8 cellular contexts compared by ENCODE assay signal in the genomic region with DNA sequence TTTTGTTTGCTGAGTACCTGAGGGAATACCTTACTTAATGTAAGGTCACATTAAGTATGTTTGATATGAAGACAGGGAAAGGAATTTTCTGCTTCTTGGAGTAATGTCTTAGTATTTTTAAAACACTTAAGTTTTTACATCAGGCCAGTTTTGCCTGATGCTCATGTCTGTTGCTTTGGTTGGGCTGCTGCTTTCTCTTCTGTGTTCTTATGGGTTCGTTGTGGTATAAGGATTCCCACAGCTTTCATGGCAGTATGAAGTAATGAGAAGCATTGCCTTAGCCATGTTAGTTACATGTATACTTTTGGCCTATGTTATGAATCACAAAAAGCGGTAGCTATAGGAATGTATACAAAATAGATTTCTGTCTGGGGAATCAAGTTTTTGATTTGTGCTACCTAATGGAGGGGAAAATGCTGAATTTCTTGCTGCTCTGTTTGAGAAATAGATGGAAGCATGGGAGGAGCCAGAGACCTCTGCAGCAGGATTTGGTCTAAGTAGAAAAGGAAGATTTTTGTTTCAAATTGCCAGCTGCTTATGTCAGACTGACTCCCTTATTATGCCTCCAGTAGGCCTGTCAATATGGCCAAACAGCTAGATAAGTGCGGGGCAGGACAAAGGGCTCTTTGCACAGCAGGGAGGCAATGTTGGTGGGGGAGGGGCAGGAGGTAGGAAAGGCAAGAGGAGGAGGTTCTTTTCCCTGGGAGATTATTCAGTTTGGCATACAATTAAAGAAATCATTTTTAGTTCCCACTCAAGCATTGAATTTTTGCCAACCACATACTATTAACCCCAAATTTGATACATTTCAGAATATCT. TPM values are rescaled to one million over a fixed set of nuclear protein-coding genes. Genes with fewer than 3 reads are reported as not detected.
DNase-seq lines count a peak whose midpoint lies in the region; ATAC-seq and TF ChIP-seq lines count a peak whose summit lies in the region.

No MANE protein-coding gene starts in this region.

- DNase-seq in DMS153 treated with DMSO at 0.1 percent for 48 hours (lab: John Stamatoyannopoulos, UW; ENCODE audit: unreplicated experiment) (peak; percentile 7), NCI-H146 treated with DMSO at 0.1 percent for 48 hours (lab: John Stamatoyannopoulos, UW; ENCODE audit: unreplicated experiment) (peak; percentile 45), left lobe of liver (ENCODE audit: low spot score) (peak; percentile 72), NCI-H1694 treated with DMSO at 0.1 percent for 48 hours (lab: John Stamatoyannopoulos, UW) (no peak), activated gamma-delta T cell treated with Interleukin-2 at 50 U/mL for 16 hours (no peak)
- no peak for DNase-seq in activated CD4-positive, alpha-beta T cell treated with anti-CD3 and anti-CD28 coated beads for 48 hours

- peaks cover 0 to 4% (median 0%) of the 10 kb centered on the region in 5 experiments for H3K9me3 Mint-ChIP-seq in brain

- H3K4me1 Mint-ChIP-seq in brain, result peaks cover 83% of the 10 kb centered on the region

- H3K27ac Mint-ChIP-seq in brain, result peak overlapping the region; percentile 92 to 99 (median 95)

- peaks cover 7% of the 10 kb centered on the region for H3K27me3 Mint-ChIP-seq in brain

- peaks cover 22% of the 10 kb centered on the region for H3K36me3 Mint-ChIP-seq in brain

- no peak for TF ChIP-seq CTCF in brain (conservative IDR thresholded peaks at IDR 0.05)

- H3K4me3 Mint-ChIP-seq in brain, result peak overlapping the region; percentile 86 to 99 (median 95)

- peak; percentile 75 for ATAC-seq in left lobe of liver
- no peak for ATAC-seq in HG02852 (IDR thresholded peaks at IDR 0.05; ENCODE audit: unreplicated experiment)

RNA-seq across cellular contexts. Expression of gene SETD5, which starts 5.2 kb away (rescaled TPM):
- polyA plus RNA-seq in brain (ENCODE audit: insufficient read depth, low read depth, low replicate concordance), result 32.7 TPM
- total RNA-seq in left lobe of liver, result 58.4 TPM

RNA-seq across cellular contexts. Expression of gene THUMPD3, which starts 39.8 kb away (rescaled TPM):
- polyA plus RNA-seq in brain (ENCODE audit: insufficient read depth, low read depth, low replicate concordance), result 20.6 TPM
- 19.6 TPM for total RNA-seq in left lobe of liver

Comparison
In these comparisons a context has a peak if more than half of its experiments do, and no peak if none do; other contexts are left out.
1. DNase-seq: peak in DMS153 treated with DMSO at 0.1 percent for 48 hours (single experiment), NCI-H146 treated with DMSO at 0.1 percent for 48 hours (single experiment) and left lobe of liver (single experiment); none in activated CD4-positive, alpha-beta T cell treated with anti-CD3 and anti-CD28 coated beads for 48 hours (single experiment), NCI-H1694 treated with DMSO at 0.1 percent for 48 hours (single experiment) and activated gamma-delta T cell treated with Interleukin-2 at 50 U/mL for 16 hours (single experiment).